ENCODE assay signal across 9 cellular contexts in genomic region chr18:682416-682815, GRCh38. TPM values are rescaled to one million over a fixed set of nuclear protein-coding genes. Genes with fewer than 3 reads are reported as not detected.
DNase-seq lines count a peak whose midpoint lies in the region; ATAC-seq lines count a peak whose summit lies in the region.
"Not testable (repeated sequence)": the region's sequence is repeated elsewhere in the genome, so short reads cannot be mapped to it uniquely, and the experiment has no call there.
"Had no signal": no experiment of that assay in that cellular context is flagged by ENCODE, and none has a peak within 500 bp of the region (broad histone marks: within the 10 kb centered on the region; RNA-seq: fewer than 3 reads in every experiment).

No MANE protein-coding gene starts in this region.

- CTCF ChIA-PET in activated CD4-positive, alpha-beta memory T cell treated with anti-CD3 and anti-CD28 coated beads, Interleukin-2, amount 10 ng/mL, durations not matched to agents 7 days and 5 days (lab: Charles Lee) = interaction anchor here (0.6 to 2.2 kb wide), 7 partner anchors 16 to 49 kb away, joined by 3 to 11 read pairs (median 4); partner anchors contain the start of genes ENOSF1 and TYMS

- not testable (repeated sequence) for H3K27ac ChIP-seq in CD4-positive, CD25-positive, alpha-beta regulatory T cell (ENCODE audit: insufficient read depth, low read length, poor library complexity, severe bottlenecking)

- H3K9me3 Mint-ChIP-seq in CD4-positive, CD25-positive, alpha-beta regulatory T cell; T-helper 2 cell treated with Interferon-gamma antibody and Interleukin-4, amounts not matched to agents 5 μg/mL and 100 μg/mL, for 36 hours; activated CD4-positive, alpha-beta memory T cell treated with anti-CD3 and anti-CD28 coated beads, Interleukin-2, amount 10 ng/mL, durations not matched to agents 7 days and 5 days; activated T-helper 1 cell treated with anti-CD3 and anti-CD28 coated beads, Interleukin-12 subunit alpha, Interleukin-12 subunit beta, Interleukin-2, Interleukin-4 antibody, amounts not matched to agents 30 ng/mL and 10 ng/mL and 1 ng/mL, durations not matched to agents 14 hours and 24 hours and 36 hours; activated naive CD8-positive, alpha-beta T cell treated with anti-CD3 and anti-CD28 coated beads, Interleukin-2, amount 10 ng/mL, durations not matched to agents 7 days and 5 days; stimulated activated naive CD8-positive, alpha-beta T cell treated with anti-CD3 and anti-CD28 coated beads, Interleukin-15, amount 100 ng/mL, for 72 hours: not testable (repeated sequence)

- not testable (repeated sequence) for DNase-seq in CD4-positive, CD25-positive, alpha-beta regulatory T cell; T-helper 2 cell treated with Interferon-gamma antibody and Interleukin-4, amounts not matched to agents 5 μg/mL and 100 μg/mL, for 36 hours (ENCODE audit: low spot score); activated CD4-positive, alpha-beta memory T cell treated with anti-CD3 and anti-CD28 coated beads, Interleukin-2, amount 10 ng/mL, durations not matched to agents 7 days and 5 days; activated T-helper 1 cell treated with anti-CD3 and anti-CD28 coated beads, Interleukin-12 subunit alpha, Interleukin-12 subunit beta, Interleukin-2, Interleukin-4 antibody, amounts not matched to agents 30 ng/mL and 10 ng/mL and 1 ng/mL, durations not matched to agents 14 hours and 24 hours and 36 hours (ENCODE audit: low spot score); activated naive CD8-positive, alpha-beta T cell treated with anti-CD3 and anti-CD28 coated beads, Interleukin-2, amount 10 ng/mL, durations not matched to agents 7 days and 5 days; stimulated activated naive CD8-positive, alpha-beta T cell treated with anti-CD3 and anti-CD28 coated beads, Interleukin-15, amount 100 ng/mL, for 72 hours
- DNase-seq in HUDEP-2 (lab: John Stamatoyannopoulos, UW; ENCODE audit: unreplicated experiment in 76 of 76) (peak in 49 of 76 experiments; percentile 1 to 76 (median 31)), islet precursor cell (peak; percentile 15)

- H3K27ac Mint-ChIP-seq in CD4-positive, CD25-positive, alpha-beta regulatory T cell = peak overlapping the region; percentile 77 to 92 (median 91)
- H3K27ac Mint-ChIP-seq in T-helper 2 cell treated with Interferon-gamma antibody and Interleukin-4, amounts not matched to agents 5 μg/mL and 100 μg/mL, for 36 hours = peak overlapping the region; percentile 94
- H3K27ac Mint-ChIP-seq in activated CD4-positive, alpha-beta memory T cell treated with anti-CD3 and anti-CD28 coated beads, Interleukin-2, amount 10 ng/mL, durations not matched to agents 7 days and 5 days = peak overlapping the region; percentile 90
- peak overlapping the region; percentile 87 for H3K27ac Mint-ChIP-seq in activated T-helper 1 cell treated with anti-CD3 and anti-CD28 coated beads, Interleukin-12 subunit alpha, Interleukin-12 subunit beta, Interleukin-2, Interleukin-4 antibody, amounts not matched to agents 30 ng/mL and 10 ng/mL and 1 ng/mL, durations not matched to agents 14 hours and 24 hours and 36 hours
- peak overlapping the region; percentile 94 for H3K27ac Mint-ChIP-seq in activated naive CD8-positive, alpha-beta T cell treated with anti-CD3 and anti-CD28 coated beads, Interleukin-2, amount 10 ng/mL, durations not matched to agents 7 days and 5 days
- H3K27ac Mint-ChIP-seq in stimulated activated naive CD8-positive, alpha-beta T cell treated with anti-CD3 and anti-CD28 coated beads, Interleukin-15, amount 100 ng/mL, for 72 hours = peak overlapping the region; percentile 95 to 98

- peaks cover 28% of the 10 kb centered on the region for H3K36me3 ChIP-seq in CD4-positive, CD25-positive, alpha-beta regulatory T cell (ENCODE audit: control insufficient read depth, insufficient read depth, low read length)

- intact Hi-C loops in activated T-helper 1 cell treated with anti-CD3 and anti-CD28 coated beads, Interleukin-12 subunit alpha, Interleukin-12 subunit beta, Interleukin-2, Interleukin-4 antibody, amounts not matched to agents 30 ng/mL and 10 ng/mL and 1 ng/mL, durations not matched to agents 14 hours and 24 hours and 36 hours (cut with micrococcal nuclease) = loop anchor here (1.0 to 2.0 kb wide), 4 partner anchors 20 to 129 kb away; partner anchors contain the start of gene ENOSF1

- H3K4me3 ChIP-seq in CD4-positive, CD25-positive, alpha-beta regulatory T cell (ENCODE audit: low read depth, low read length) = not testable (repeated sequence)

- H3K4me3 Mint-ChIP-seq in CD4-positive, CD25-positive, alpha-beta regulatory T cell = peak overlapping the region in 1 of 4 donors; percentile 29
- peak overlapping the region; percentile 72 for H3K4me3 Mint-ChIP-seq in T-helper 2 cell treated with Interferon-gamma antibody and Interleukin-4, amounts not matched to agents 5 μg/mL and 100 μg/mL, for 36 hours
- H3K4me3 Mint-ChIP-seq in activated CD4-positive, alpha-beta memory T cell treated with anti-CD3 and anti-CD28 coated beads, Interleukin-2, amount 10 ng/mL, durations not matched to agents 7 days and 5 days = not testable (repeated sequence)
- peak overlapping the region; percentile 30 for H3K4me3 Mint-ChIP-seq in activated T-helper 1 cell treated with anti-CD3 and anti-CD28 coated beads, Interleukin-12 subunit alpha, Interleukin-12 subunit beta, Interleukin-2, Interleukin-4 antibody, amounts not matched to agents 30 ng/mL and 10 ng/mL and 1 ng/mL, durations not matched to agents 14 hours and 24 hours and 36 hours
- peak overlapping the region; percentile 64 for H3K4me3 Mint-ChIP-seq in activated naive CD8-positive, alpha-beta T cell treated with anti-CD3 and anti-CD28 coated beads, Interleukin-2, amount 10 ng/mL, durations not matched to agents 7 days and 5 days
- H3K4me3 Mint-ChIP-seq in stimulated activated naive CD8-positive, alpha-beta T cell treated with anti-CD3 and anti-CD28 coated beads, Interleukin-15, amount 100 ng/mL, for 72 hours = peak overlapping the region; percentile 29 to 44

- H3K27me3 ChIP-seq in CD4-positive, CD25-positive, alpha-beta regulatory T cell (ENCODE audit: control insufficient read depth, insufficient read depth, low read length) = not testable (repeated sequence)

- peaks cover 12% of the 10 kb centered on the region for H3K4me1 ChIP-seq in CD4-positive, CD25-positive, alpha-beta regulatory T cell (ENCODE audit: control insufficient read depth, insufficient read depth, low read length, poor library complexity, severe bottlenecking)

- not testable (repeated sequence) for H3K9me3 ChIP-seq in CD4-positive, CD25-positive, alpha-beta regulatory T cell (ENCODE audit: control insufficient read depth in 2 of 2, low read length in 2 of 2)

- H3K27me3 Mint-ChIP-seq in CD4-positive, CD25-positive, alpha-beta regulatory T cell; T-helper 2 cell treated with Interferon-gamma antibody and Interleukin-4, amounts not matched to agents 5 μg/mL and 100 μg/mL, for 36 hours (ENCODE audit: low read depth); activated CD4-positive, alpha-beta memory T cell treated with anti-CD3 and anti-CD28 coated beads, Interleukin-2, amount 10 ng/mL, durations not matched to agents 7 days and 5 days; activated T-helper 1 cell treated with anti-CD3 and anti-CD28 coated beads, Interleukin-12 subunit alpha, Interleukin-12 subunit beta, Interleukin-2, Interleukin-4 antibody, amounts not matched to agents 30 ng/mL and 10 ng/mL and 1 ng/mL, durations not matched to agents 14 hours and 24 hours and 36 hours (ENCODE audit: insufficient read depth); activated naive CD8-positive, alpha-beta T cell treated with anti-CD3 and anti-CD28 coated beads, Interleukin-2, amount 10 ng/mL, durations not matched to agents 7 days and 5 days; stimulated activated naive CD8-positive, alpha-beta T cell treated with anti-CD3 and anti-CD28 coated beads, Interleukin-15, amount 100 ng/mL, for 72 hours: not testable (repeated sequence)

- ATAC-seq in CD4-positive, CD25-positive, alpha-beta regulatory T cell (ENCODE audit: low read depth in 2 of 2); activated naive CD8-positive, alpha-beta T cell treated with anti-CD3 and anti-CD28 coated beads, Interleukin-2, amount 10 ng/mL, durations not matched to agents 7 days and 5 days (ENCODE audit: low read depth); stimulated activated naive CD8-positive, alpha-beta T cell treated with anti-CD3 and anti-CD28 coated beads, Interleukin-15, amount 100 ng/mL, for 72 hours: not testable (repeated sequence)

- peaks cover 11 to 25% (median 16%) of the 10 kb centered on the region in 4 donors for H3K4me1 Mint-ChIP-seq in CD4-positive, CD25-positive, alpha-beta regulatory T cell
- peaks cover 25% of the 10 kb centered on the region for H3K4me1 Mint-ChIP-seq in T-helper 2 cell treated with Interferon-gamma antibody and Interleukin-4, amounts not matched to agents 5 μg/mL and 100 μg/mL, for 36 hours (ENCODE audit: low read depth)
- H3K4me1 Mint-ChIP-seq in activated CD4-positive, alpha-beta memory T cell treated with anti-CD3 and anti-CD28 coated beads, Interleukin-2, amount 10 ng/mL, durations not matched to agents 7 days and 5 days = peaks cover 34% of the 10 kb centered on the region
- H3K4me1 Mint-ChIP-seq in activated T-helper 1 cell treated with anti-CD3 and anti-CD28 coated beads, Interleukin-12 subunit alpha, Interleukin-12 subunit beta, Interleukin-2, Interleukin-4 antibody, amounts not matched to agents 30 ng/mL and 10 ng/mL and 1 ng/mL, durations not matched to agents 14 hours and 24 hours and 36 hours (ENCODE audit: low read depth) = peaks cover 25% of the 10 kb centered on the region
- peaks cover 18% of the 10 kb centered on the region for H3K4me1 Mint-ChIP-seq in activated naive CD8-positive, alpha-beta T cell treated with anti-CD3 and anti-CD28 coated beads, Interleukin-2, amount 10 ng/mL, durations not matched to agents 7 days and 5 days
- H3K4me1 Mint-ChIP-seq in stimulated activated naive CD8-positive, alpha-beta T cell treated with anti-CD3 and anti-CD28 coated beads, Interleukin-15, amount 100 ng/mL, for 72 hours = peaks cover 38% of the 10 kb centered on the region

- peaks cover 22% of the 10 kb centered on the region for H3K36me3 Mint-ChIP-seq in CD4-positive, CD25-positive, alpha-beta regulatory T cell
- H3K36me3 Mint-ChIP-seq in T-helper 2 cell treated with Interferon-gamma antibody and Interleukin-4, amounts not matched to agents 5 μg/mL and 100 μg/mL, for 36 hours (ENCODE audit: low read depth) = peaks cover 52% of the 10 kb centered on the region
- peaks cover 72% of the 10 kb centered on the region for H3K36me3 Mint-ChIP-seq in activated CD4-positive, alpha-beta memory T cell treated with anti-CD3 and anti-CD28 coated beads, Interleukin-2, amount 10 ng/mL, durations not matched to agents 7 days and 5 days (ENCODE audit: low read depth)
- H3K36me3 Mint-ChIP-seq in activated T-helper 1 cell treated with anti-CD3 and anti-CD28 coated beads, Interleukin-12 subunit alpha, Interleukin-12 subunit beta, Interleukin-2, Interleukin-4 antibody, amounts not matched to agents 30 ng/mL and 10 ng/mL and 1 ng/mL, durations not matched to agents 14 hours and 24 hours and 36 hours (ENCODE audit: low read depth) = peaks cover 55% of the 10 kb centered on the region
- peaks cover 34% of the 10 kb centered on the region for H3K36me3 Mint-ChIP-seq in activated naive CD8-positive, alpha-beta T cell treated with anti-CD3 and anti-CD28 coated beads, Interleukin-2, amount 10 ng/mL, durations not matched to agents 7 days and 5 days

- POLR2A ChIA-PET in activated CD4-positive, alpha-beta memory T cell treated with anti-CD3 and anti-CD28 coated beads, Interleukin-2, amount 10 ng/mL, durations not matched to agents 7 days and 5 days (lab: Charles Lee) = interaction anchor here (1.1 to 11.9 kb wide), 7 partner anchors 9 to 131 kb away, joined by 3 to 144 read pairs (median 6); partner anchors contain the start of genes ENOSF1 and TYMS
- POLR2A ChIA-PET in activated naive CD8-positive, alpha-beta T cell treated with anti-CD3 and anti-CD28 coated beads, Interleukin-2, amount 10 ng/mL, durations not matched to agents 7 days and 5 days (lab: Charles Lee) = interaction anchor here (0.6 to 3.7 kb wide), 7 partner anchors 12 to 148 kb away, joined by 3 to 39 read pairs (median 4); partner anchors contain the start of gene TYMS

RNA-seq across cellular contexts. Expression of gene TYMS, which starts 25.0 kb away (rescaled TPM):
- total RNA-seq in CD4-positive, CD25-positive, alpha-beta regulatory T cell = 7.3 TPM
- 10 to 100 TPM in 2 of 4 donors, 1 to 10 TPM in 2; 4.9 to 14.4 (median 10.1) TPM for polyA plus RNA-seq in CD4-positive, CD25-positive, alpha-beta regulatory T cell
- total RNA-seq in activated CD4-positive, alpha-beta memory T cell treated with anti-CD3 and anti-CD28 coated beads, Interleukin-2, amount 10 ng/mL, durations not matched to agents 7 days and 5 days = 100 to 1,000 TPM; 279 to 288 TPM
- total RNA-seq in activated T-helper 1 cell treated with anti-CD3 and anti-CD28 coated beads, Interleukin-12 subunit alpha, Interleukin-12 subunit beta, Interleukin-2, Interleukin-4 antibody, amounts not matched to agents 30 ng/mL and 10 ng/mL and 1 ng/mL, durations not matched to agents 14 hours and 24 hours and 36 hours = 246 and 257 TPM in 2 replicates
- total RNA-seq in activated naive CD8-positive, alpha-beta T cell treated with anti-CD3 and anti-CD28 coated beads, Interleukin-2, amount 10 ng/mL, durations not matched to agents 7 days and 5 days = 100 to 1,000 TPM; 306 to 322 TPM
- polyA plus RNA-seq: CD14-positive monocyte had no signal

RNA-seq across cellular contexts. Expression of gene ENOSF1, which starts 30.0 kb away (rescaled TPM):
- total RNA-seq in CD4-positive, CD25-positive, alpha-beta regulatory T cell = 58.4 TPM
- 10 to 100 TPM in 1 of 4 donors, 1 to 10 TPM in 3; 6.1 to 12.0 (median 9.6) TPM for polyA plus RNA-seq in CD4-positive, CD25-positive, alpha-beta regulatory T cell
- 10 to 100 TPM; 65.3 to 67.1 TPM for total RNA-seq in activated CD4-positive, alpha-beta memory T cell treated with anti-CD3 and anti-CD28 coated beads, Interleukin-2, amount 10 ng/mL, durations not matched to agents 7 days and 5 days
- 84.4 and 96.1 TPM in 2 replicates for total RNA-seq in activated T-helper 1 cell treated with anti-CD3 and anti-CD28 coated beads, Interleukin-12 subunit alpha, Interleukin-12 subunit beta, Interleukin-2, Interleukin-4 antibody, amounts not matched to agents 30 ng/mL and 10 ng/mL and 1 ng/mL, durations not matched to agents 14 hours and 24 hours and 36 hours
- 10 to 100 TPM; 76.0 to 79.5 TPM for total RNA-seq in activated naive CD8-positive, alpha-beta T cell treated with anti-CD3 and anti-CD28 coated beads, Interleukin-2, amount 10 ng/mL, durations not matched to agents 7 days and 5 days

Comparison
In these comparisons a context has a peak if more than half of its experiments do, and no peak if none do; other contexts are left out.
1. RNA of gene TYMS, which starts 25.0 kb away (total RNA-seq): 306 to 322 TPM in activated naive CD8-positive, alpha-beta T cell treated with anti-CD3 and anti-CD28 coated beads, Interleukin-2, amount 10 ng/mL, durations not matched to agents 7 days and 5 days, 279 to 288 TPM in activated CD4-positive, alpha-beta memory T cell treated with anti-CD3 and anti-CD28 coated beads, Interleukin-2, amount 10 ng/mL, durations not matched to agents 7 days and 5 days and 246 to 257 TPM in activated T-helper 1 cell treated with anti-CD3 and anti-CD28 coated beads, Interleukin-12 subunit alpha, Interleukin-12 subunit beta, Interleukin-2, Interleukin-4 antibody, amounts not matched to agents 30 ng/mL and 10 ng/mL and 1 ng/mL, durations not matched to agents 14 hours and 24 hours and 36 hours; 7.3 TPM in CD4-positive, CD25-positive, alpha-beta regulatory T cell (single experiment); every median in the first group is over 10 times any median in the second.
2. Peak in every context shown above with its lines, with median percentiles within 50 percentile points of each other: H3K27ac Mint-ChIP-seq.